10 cellular contexts compared by ENCODE assay signal in genomic region chrX:1679238-1679637, GRCh38.
DNase-seq lines count a peak whose midpoint lies in the region; ATAC-seq and FAIRE-seq lines count a peak whose summit lies in the region.
"Had no signal": no experiment of that assay in that cellular context is flagged by ENCODE, and none has a peak within 500 bp of the region (broad histone marks: within the 10 kb centered on the region; RNA-seq: fewer than 3 reads in every experiment).

No MANE protein-coding gene starts in this region.

- peak overlapping the region; percentile 85 for H3K27ac Mint-ChIP-seq in activated T-helper 17 cell treated with anti-CD3 and anti-CD28 coated beads, Interleukin-2, amount 50 U/mL, for 72 hours
- peak overlapping the region in 1 of 2 donors; percentile 70 for H3K27ac Mint-ChIP-seq in natural killer cell treated with Interleukin-12 subunit alpha and Interleukin-12 subunit beta and Interleukin-15 and Interleukin-18, amount 100 ng/mL, for 72 hours

- DNase-seq in GM18507 (ENCODE audit: extremely low spot score, insufficient read length, low read depth), result no peak
- peak; percentile 9 for DNase-seq in HK-2 (ENCODE audit: unreplicated experiment)
- peak; percentile 63 for DNase-seq in natural killer cell treated with Interleukin-12 subunit alpha and Interleukin-12 subunit beta and Interleukin-15 and Interleukin-18, amount 100 ng/mL, for 72 hours (ENCODE audit: low spot score)
- DNase-seq in pons (ENCODE audit: low spot score), result no peak
- DNase-seq: glutamatergic neuron, NCI-H1092 treated with DMSO at 0.1 percent for 48 hours, small intestine had no signal

- H3K4me1 Mint-ChIP-seq in activated T-helper 17 cell treated with anti-CD3 and anti-CD28 coated beads, Interleukin-2, amount 50 U/mL, for 72 hours, result peaks cover 28% of the 10 kb centered on the region
- H3K4me1 Mint-ChIP-seq in natural killer cell treated with Interleukin-12 subunit alpha and Interleukin-12 subunit beta and Interleukin-15 and Interleukin-18, amount 100 ng/mL, for 72 hours (ENCODE audit: low read depth in 2 of 2), result peaks cover 31 to 38% of the 10 kb centered on the region in 2 donors

- peak overlapping the region; percentile 59 for H3K4me3 Mint-ChIP-seq in activated T-helper 17 cell treated with anti-CD3 and anti-CD28 coated beads, Interleukin-2, amount 50 U/mL, for 72 hours
- H3K4me3 Mint-ChIP-seq in natural killer cell treated with Interleukin-12 subunit alpha and Interleukin-12 subunit beta and Interleukin-15 and Interleukin-18, amount 100 ng/mL, for 72 hours, result peak overlapping the region; percentile 13

- H3K36me3 Mint-ChIP-seq in activated T-helper 17 cell treated with anti-CD3 and anti-CD28 coated beads, Interleukin-2, amount 50 U/mL, for 72 hours (ENCODE audit: low read depth), result peaks cover 24% of the 10 kb centered on the region
- peaks cover 6% of the 10 kb centered on the region for H3K36me3 Mint-ChIP-seq in natural killer cell treated with Interleukin-12 subunit alpha and Interleukin-12 subunit beta and Interleukin-15 and Interleukin-18, amount 100 ng/mL, for 72 hours

- peak; percentile 99 for ATAC-seq in activated T-helper 17 cell treated with anti-CD3 and anti-CD28 coated beads, Interleukin-2, amount 50 U/mL, for 72 hours (replicated peaks)
- ATAC-seq in natural killer cell treated with Interleukin-12 subunit alpha and Interleukin-12 subunit beta and Interleukin-15 and Interleukin-18, amount 100 ng/mL, for 72 hours, result peak; percentile 72 to 74
- ATAC-seq in GM18858 (IDR thresholded peaks at IDR 0.05; ENCODE audit: unreplicated experiment) (no peak), HG03025 (IDR thresholded peaks at IDR 0.05; ENCODE audit: low FRiP score, unreplicated experiment) (no peak)

- H3K9me3 Mint-ChIP-seq in activated T-helper 17 cell treated with anti-CD3 and anti-CD28 coated beads, Interleukin-2, amount 50 U/mL, for 72 hours, result peaks cover 14% of the 10 kb centered on the region
- H3K9me3 Mint-ChIP-seq in natural killer cell treated with Interleukin-12 subunit alpha and Interleukin-12 subunit beta and Interleukin-15 and Interleukin-18, amount 100 ng/mL, for 72 hours, result no peaks in the 10 kb centered on the region

- H3K27me3 Mint-ChIP-seq in activated T-helper 17 cell treated with anti-CD3 and anti-CD28 coated beads, Interleukin-2, amount 50 U/mL, for 72 hours, result no peaks in the 10 kb centered on the region
- no peaks in the 10 kb centered on the region for H3K27me3 Mint-ChIP-seq in natural killer cell treated with Interleukin-12 subunit alpha and Interleukin-12 subunit beta and Interleukin-15 and Interleukin-18, amount 100 ng/mL, for 72 hours

- peak; percentile 21 for FAIRE-seq in GM18507 (lab: Jason Lieb, UNC)
- FAIRE-seq: small intestine had no signal

Comparison
In these comparisons a context has a peak if more than half of its experiments do, and no peak if none do; other contexts are left out.
1. DNase-seq: peak in HK-2 (single experiment) and natural killer cell treated with Interleukin-12 subunit alpha and Interleukin-12 subunit beta and Interleukin-15 and Interleukin-18, amount 100 ng/mL, for 72 hours (single experiment); none in GM18507 (single experiment) and pons (single experiment).
2. ATAC-seq: peak in activated T-helper 17 cell treated with anti-CD3 and anti-CD28 coated beads, Interleukin-2, amount 50 U/mL, for 72 hours (single experiment) and natural killer cell treated with Interleukin-12 subunit alpha and Interleukin-12 subunit beta and Interleukin-15 and Interleukin-18, amount 100 ng/mL, for 72 hours (2 of 2); none in GM18858 (single experiment) and HG03025 (single experiment).